In genomic region chr2:70241338-70241737, GRCh38 we compare ENCODE assay signal across 1 cellular context.
TF ChIP-seq lines count a peak whose summit lies in the region.

No MANE protein-coding gene starts in this region.

TF ChIP-seq in GM23338, 12 proteins besides CTCF, POLR2A, EP300 and RAD21 (continued from another document):
- TF ChIP-seq REST (IDR thresholded peaks at IDR 0.05; ENCODE audit: unreplicated experiment) (no peak), STAT1 (IDR thresholded peaks at IDR 0.05; ENCODE audit: unreplicated experiment) (no peak), NANOG (IDR thresholded peaks at IDR 0.05; ENCODE audit: borderline replicate concordance) (no peak), EZH2 (IDR thresholded peaks at IDR 0.05; ENCODE audit: low read depth, unreplicated experiment) (no peak), CREB1 (CRISPR knock-in tag; IDR thresholded peaks at IDR 0.05; ENCODE audit: low read depth) (no peak), EZH2phosphoT487 (IDR thresholded peaks at IDR 0.05; ENCODE audit: unreplicated experiment) (no peak), ZNF114 (CRISPR knock-in tag; IDR thresholded peaks at IDR 0.05) (no peak)
